Comparison of ENCODE assay signal across 10 cellular contexts in genomic region chr11:117071344-117071787, GRCh38. TPM values are rescaled to one million over a fixed set of nuclear protein-coding genes. Genes with fewer than 3 reads are reported as not detected.
A peak's percentile ranks its signal among the peaks of the same experiment; 100 is the strongest.
DNase-seq lines count a peak whose midpoint lies in the region; ATAC-seq and TF ChIP-seq lines count a peak whose summit lies in the region.
"Had no signal": no experiment of that assay in that cellular context is flagged by ENCODE, and none has a peak within 500 bp of the region (broad histone marks: within the 10 kb centered on the region; RNA-seq: fewer than 3 reads in every experiment).

No MANE protein-coding gene starts in this region.

- H3K4me1 ChIP-seq in GM23338 (ENCODE audit: insufficient read depth), result peaks cover 14% of the 10 kb centered on the region; the same call in 1 of the 2 replicates
- peaks cover 2% of the 10 kb centered on the region for H3K4me1 ChIP-seq in prostate gland (replicated peaks)

- peak overlapping the region; percentile 46; the same call in 1 of the 2 replicates for H3K27ac ChIP-seq in GM23338 (ENCODE audit: low read depth)
- H3K27ac ChIP-seq in prostate gland, result peak overlapping the region; percentile 9 to 15

- no peak overlapping the region for H3K4me3 ChIP-seq in GM23338
- H3K4me3 ChIP-seq in fibroblast of villous mesenchyme (ENCODE audit: low read depth, low read length), result no peak overlapping the region
- no peak overlapping the region for H3K4me3 ChIP-seq in prostate gland

- H3K27ac Mint-ChIP-seq in GM23338, result peak overlapping the region; percentile 25; the same call in 1 of the 2 replicates

- no peak overlapping the region for H2AFZ ChIP-seq in GM23338

- H3K79me2 ChIP-seq in GM23338 (replicated peaks; ENCODE audit: insufficient read depth), result peaks cover 98% of the 10 kb centered on the region

- WGBS in prostate gland, result 24% methylated on average over 3 of the region's 3 CpGs

- H3K9me3 ChIP-seq in prostate gland, result no peaks in the 10 kb centered on the region

- H3K27me3 ChIP-seq in GM23338 (ENCODE audit: insufficient read depth) (no peaks in the 10 kb centered on the region), prostate gland (replicated peaks; ENCODE audit: insufficient read depth) (no peaks in the 10 kb centered on the region)

- H3K27me3 Mint-ChIP-seq in GM23338 (ENCODE audit: insufficient read depth, low read depth, poor library complexity), result peaks cover 1% of the 10 kb centered on the region

- no peak overlapping the region for H3K4me2 ChIP-seq in GM23338

- H4K20me1 ChIP-seq in GM23338 (replicated peaks; ENCODE audit: insufficient read depth), result peaks cover 3% of the 10 kb centered on the region; the same call in 1 of the 2 replicates

- no peaks in the 10 kb centered on the region for H3K9me2 ChIP-seq in GM23338 (ENCODE audit: insufficient read depth)

- H3K9me3 Mint-ChIP-seq in GM23338, result no peaks in the 10 kb centered on the region

- intact Hi-C loops in prostate gland (cut with DNase I), result no loop called here
- intact Hi-C loops in posterior vena cava (cut with DNase I), result no loop called here

- no peak overlapping the region for H3K4me3 Mint-ChIP-seq in GM23338

- TF ChIP-seq CTCF in GM23338 (conservative IDR thresholded peaks at IDR 0.05; ENCODE audit: low read depth in 2 of 2) (no peak), fibroblast of villous mesenchyme (IDR thresholded peaks at IDR 0.05; ENCODE audit: insufficient read depth, low read depth, low read length) (no peak), prostate gland (IDR thresholded peaks at IDR 0.05) (no peak)

- no peaks in the 10 kb centered on the region; the same call in 2 of the 3 replicates for H3K36me3 Mint-ChIP-seq in GM23338 (ENCODE audit: low read depth)

- H3K4me1 Mint-ChIP-seq in GM23338, result peaks cover 15% of the 10 kb centered on the region; the same call in 2 of the 3 replicates

- no peak for TF ChIP-seq POLR2A in prostate gland (IDR thresholded peaks at IDR 0.05)

- H3K36me3 ChIP-seq in GM23338 (ENCODE audit: insufficient read depth) (no peaks in the 10 kb centered on the region), prostate gland (no peaks in the 10 kb centered on the region)

- DNase-seq in GM23338 (ENCODE audit: low spot score) (peak; percentile 24), RPMI7951 (ENCODE audit: low read depth) (peak; percentile 50), fibroblast of villous mesenchyme (ENCODE audit: low read depth) (peak; percentile 42), prostate gland (ENCODE audit: low spot score) (peak; percentile 91), posterior vena cava (ENCODE audit: low spot score) (no peak), SW 1271 (lab: John Stamatoyannopoulos, UW) (no peak)
- no peak for DNase-seq in NK-92 treated with Interleukin-12 subunit alpha and Interleukin-12 subunit beta, amount 100 ng/mL, for 24 hours (lab: John Stamatoyannopoulos, UW)
- DNase-seq in activated naive CD4-positive, alpha-beta T cell (lab: John Stamatoyannopoulos, UW), result no peak
- DNase-seq: activated CD8-positive, alpha-beta memory T cell treated with anti-CD3 and anti-CD28 coated beads, Interleukin-2, amount 50 U/mL, for 48 hours; NCI-H748 treated with DMSO at 0.1 percent for 48 hours had no signal

- ATAC-seq in GM23338, result peak; percentile 38

- H3F3A ChIP-seq in GM23338 (replicated peaks; ENCODE audit: low read depth), result no peaks in the 10 kb centered on the region

TF ChIP-seq in GM23338, 12 proteins besides CTCF, POLR2A, EP300 and RAD21 (continues in another document):
- TF ChIP-seq JUNB (IDR thresholded peaks at IDR 0.05; ENCODE audit: unreplicated experiment), result no peak
- TF ChIP-seq ZNF462 (CRISPR knock-in tag; IDR thresholded peaks at IDR 0.05), result no peak
- no peak for TF ChIP-seq EZH2 (IDR thresholded peaks at IDR 0.05; ENCODE audit: low read depth, unreplicated experiment)
- TF ChIP-seq NANOG (IDR thresholded peaks at IDR 0.05; ENCODE audit: borderline replicate concordance), result no peak
- TF ChIP-seq EZH2phosphoT487 (IDR thresholded peaks at IDR 0.05; ENCODE audit: unreplicated experiment), result no peak
- TF ChIP-seq CREB1 (CRISPR knock-in tag; IDR thresholded peaks at IDR 0.05; ENCODE audit: low read depth), result no peak
- TF ChIP-seq STAT1 (IDR thresholded peaks at IDR 0.05; ENCODE audit: unreplicated experiment), result no peak
- TF ChIP-seq ZNF331 (CRISPR knock-in tag; IDR thresholded peaks at IDR 0.05; ENCODE audit: low read depth), result no peak

RNA-seq across cellular contexts. Expression of gene SIK3, which starts 26.9 kb away (rescaled TPM):
- total RNA-seq in GM23338 (2014; rRNA removed; shearing (Covaris generic)), result 27.8 and 33.9 TPM in 2 replicates
- polyA plus RNA-seq in GM23338 (2016; fragmentation: Nextera tagmentation; extraction: Ambion mirVana), result 6.1 and 7.3 TPM in 2 replicates
- total RNA-seq in RPMI7951 (2014; rRNA removed; shearing (Covaris generic)), result 6.4 and 9.3 TPM in 2 replicates
- total RNA-seq in fibroblast of villous mesenchyme (14.2 TPM in 2 replicates), prostate gland (10 to 100 TPM; 26.2 to 77.6 TPM), posterior vena cava (10 to 100 TPM; 43.8 to 53.4 TPM)

Comparison
In these comparisons a context has a peak if more than half of its experiments do, and no peak if none do; other contexts are left out.
1. DNase-seq: peak in GM23338 (single experiment), RPMI7951 (single experiment), fibroblast of villous mesenchyme (single experiment) and prostate gland (single experiment); none in NK-92 treated with Interleukin-12 subunit alpha and Interleukin-12 subunit beta, amount 100 ng/mL, for 24 hours (single experiment), posterior vena cava (single experiment), activated naive CD4-positive, alpha-beta T cell (0 of 4) and SW 1271 (0 of 2).